ENCODE assay signal across 1 cellular context in the genomic region with DNA sequence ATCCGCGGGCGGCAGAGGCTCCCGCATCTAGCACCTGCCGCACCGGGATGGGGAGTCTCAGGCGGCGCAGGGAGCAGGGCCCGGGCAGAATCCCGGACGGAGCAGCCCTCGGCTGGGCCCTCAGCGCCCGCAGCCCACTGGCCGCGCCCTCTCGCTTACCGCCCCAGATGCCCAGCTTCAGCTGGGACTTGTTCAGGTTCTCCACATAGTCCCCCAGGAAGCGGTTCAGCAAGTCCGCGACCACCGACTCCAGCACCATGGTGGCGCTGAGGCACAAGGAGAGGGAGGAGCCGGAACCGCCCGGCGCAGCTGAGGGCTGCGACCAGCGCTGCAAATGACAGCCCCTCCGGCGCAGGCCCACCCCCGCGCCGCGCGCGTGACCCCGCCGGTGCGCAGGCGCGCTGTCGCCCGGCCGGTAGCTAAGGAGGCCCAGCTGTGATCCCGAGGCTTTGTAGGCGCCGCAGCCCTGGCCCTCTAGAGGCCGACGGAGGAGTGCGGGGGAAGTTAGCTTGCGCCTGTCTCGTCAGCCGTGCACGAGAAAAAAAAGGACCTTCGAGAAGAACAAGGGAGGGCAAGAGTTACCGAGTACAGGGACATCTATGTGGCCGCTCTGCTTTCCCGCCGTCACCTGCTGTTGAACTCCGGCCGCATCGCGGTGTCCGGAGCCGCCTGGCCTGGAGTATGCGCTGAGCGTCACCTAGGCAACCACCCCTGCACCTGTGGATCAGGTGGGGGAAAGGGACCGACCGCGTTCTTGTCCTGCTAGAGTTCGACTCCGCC.
TF ChIP-seq lines count a peak whose summit lies in the region.

A gene with protein sequence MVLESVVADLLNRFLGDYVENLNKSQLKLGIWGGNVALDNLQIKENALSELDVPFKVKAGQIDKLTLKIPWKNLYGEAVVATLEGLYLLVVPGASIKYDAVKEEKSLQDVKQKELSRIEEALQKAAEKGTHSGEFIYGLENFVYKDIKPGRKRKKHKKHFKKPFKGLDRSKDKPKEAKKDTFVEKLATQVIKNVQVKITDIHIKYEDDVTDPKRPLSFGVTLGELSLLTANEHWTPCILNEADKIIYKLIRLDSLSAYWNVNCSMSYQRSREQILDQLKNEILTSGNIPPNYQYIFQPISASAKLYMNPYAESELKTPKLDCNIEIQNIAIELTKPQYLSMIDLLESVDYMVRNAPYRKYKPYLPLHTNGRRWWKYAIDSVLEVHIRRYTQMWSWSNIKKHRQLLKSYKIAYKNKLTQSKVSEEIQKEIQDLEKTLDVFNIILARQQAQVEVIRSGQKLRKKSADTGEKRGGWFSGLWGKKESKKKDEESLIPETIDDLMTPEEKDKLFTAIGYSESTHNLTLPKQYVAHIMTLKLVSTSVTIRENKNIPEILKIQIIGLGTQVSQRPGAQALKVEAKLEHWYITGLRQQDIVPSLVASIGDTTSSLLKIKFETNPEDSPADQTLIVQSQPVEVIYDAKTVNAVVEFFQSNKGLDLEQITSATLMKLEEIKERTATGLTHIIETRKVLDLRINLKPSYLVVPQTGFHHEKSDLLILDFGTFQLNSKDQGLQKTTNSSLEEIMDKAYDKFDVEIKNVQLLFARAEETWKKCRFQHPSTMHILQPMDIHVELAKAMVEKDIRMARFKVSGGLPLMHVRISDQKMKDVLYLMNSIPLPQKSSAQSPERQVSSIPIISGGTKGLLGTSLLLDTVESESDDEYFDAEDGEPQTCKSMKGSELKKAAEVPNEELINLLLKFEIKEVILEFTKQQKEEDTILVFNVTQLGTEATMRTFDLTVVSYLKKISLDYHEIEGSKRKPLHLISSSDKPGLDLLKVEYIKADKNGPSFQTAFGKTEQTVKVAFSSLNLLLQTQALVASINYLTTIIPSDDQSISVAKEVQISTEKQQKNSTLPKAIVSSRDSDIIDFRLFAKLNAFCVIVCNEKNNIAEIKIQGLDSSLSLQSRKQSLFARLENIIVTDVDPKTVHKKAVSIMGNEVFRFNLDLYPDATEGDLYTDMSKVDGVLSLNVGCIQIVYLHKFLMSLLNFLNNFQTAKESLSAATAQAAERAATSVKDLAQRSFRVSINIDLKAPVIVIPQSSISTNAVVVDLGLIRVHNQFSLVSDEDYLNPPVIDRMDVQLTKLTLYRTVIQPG (N-terminal part only) (minus strand): TSS at position 332 of the 780 bp plus-strand sequence. CDS start 73 bp downstream, at position 259.

TF ChIP-seq in A549, 52 proteins besides CTCF, POLR2A, EP300 and RAD21 (continued from another document):
- 0 out of 2 replicates have a peak, but pooled peaks have one; percentile 70 for TF ChIP-seq PBX3 (IDR thresholded peaks at IDR 0.05)
- peak; percentile 80 for TF ChIP-seq PHF8 (IDR thresholded peaks at IDR 0.05; ENCODE audit: borderline replicate concordance, low read depth)
- TF ChIP-seq HMGXB4 (CRISPR knock-in tag; IDR thresholded peaks at IDR 0.05; ENCODE audit: borderline replicate concordance) = 0 out of 2 replicates have a peak, but pooled peaks have one; percentile 23
- peak; percentile 50; the same call in 2 of the 3 replicates for TF ChIP-seq SMC3 (IDR thresholded peaks at IDR 0.05)
- no peak for TF ChIP-seq HOXB13 (CRISPR knock-in tag; IDR thresholded peaks at IDR 0.05; ENCODE audit: low read depth)
- peak; percentile 65 for TF ChIP-seq BHLHE40 (IDR thresholded peaks at IDR 0.05; ENCODE audit: low read depth, low read length)
- TF ChIP-seq, protein P1, sequence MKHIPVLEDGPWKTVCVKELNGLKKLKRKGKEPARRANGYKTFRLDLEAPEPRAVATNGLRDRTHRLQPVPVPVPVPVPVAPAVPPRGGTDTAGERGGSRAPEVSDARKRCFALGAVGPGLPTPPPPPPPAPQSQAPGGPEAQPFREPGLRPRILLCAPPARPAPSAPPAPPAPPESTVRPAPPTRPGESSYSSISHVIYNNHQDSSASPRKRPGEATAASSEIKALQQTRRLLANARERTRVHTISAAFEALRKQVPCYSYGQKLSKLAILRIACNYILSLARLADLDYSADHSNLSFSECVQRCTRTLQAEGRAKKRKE (CRISPR knock-in tag; IDR thresholded peaks at IDR 0.05; ENCODE audit: low read depth) = peak; percentile 60; the same call in 1 of the 2 replicates
- TF ChIP-seq MYC (IDR thresholded peaks at IDR 0.05; ENCODE audit: borderline replicate concordance, low read length) = no peak; the same call in 1 of the 2 replicates
- TF ChIP-seq MAX (IDR thresholded peaks at IDR 0.05) = peak; percentile 82
